ENCODE assay signal across 13 cellular contexts in the genomic region with DNA sequence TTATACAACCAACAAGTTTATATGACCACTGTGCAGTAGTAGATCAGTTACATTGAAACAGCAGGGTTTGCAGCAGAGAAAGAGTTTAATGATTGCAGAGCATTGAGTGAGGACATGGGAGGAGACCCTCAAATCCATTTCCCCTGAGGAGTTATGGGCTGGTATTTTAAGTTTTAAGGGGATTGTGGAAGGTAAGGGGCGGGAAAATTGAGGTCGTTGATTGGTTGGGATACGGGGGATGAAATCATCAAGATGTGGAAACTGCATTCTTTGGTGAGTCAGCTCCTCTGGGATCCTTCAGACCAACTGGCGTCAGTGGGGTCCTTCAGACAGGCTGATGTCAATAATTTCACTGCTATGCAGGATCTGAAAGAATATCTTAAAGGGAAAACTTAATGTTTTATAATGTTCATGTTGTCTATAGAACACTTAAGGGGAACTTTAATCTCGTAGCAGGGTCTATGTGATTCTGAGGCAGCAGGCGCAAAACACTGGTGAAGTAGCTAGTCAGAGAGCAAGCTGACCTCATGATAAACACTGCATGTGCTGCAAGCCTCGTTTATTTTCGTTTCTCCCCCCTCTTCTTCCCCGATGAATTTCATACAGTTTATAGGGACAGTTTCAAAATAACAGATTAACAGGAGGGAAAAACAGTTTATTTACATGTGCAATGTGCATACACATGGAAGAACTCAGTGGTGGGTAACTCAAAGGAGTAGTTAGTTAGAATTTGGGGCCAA. TPM values are rescaled to one million over a fixed set of nuclear protein-coding genes. Genes with fewer than 3 reads are reported as not detected.
A peak's percentile ranks its signal among the peaks of the same experiment; 100 is the strongest.
DNase-seq lines count a peak whose midpoint lies in the region; ATAC-seq, FAIRE-seq and TF ChIP-seq lines count a peak whose summit lies in the region.
"Had no signal": no experiment of that assay in that cellular context is flagged by ENCODE, and none has a peak within 500 bp of the region (broad histone marks: within the 10 kb centered on the region; RNA-seq: fewer than 3 reads in every experiment).

No MANE protein-coding gene starts in this region.

- H3K36me3 ChIP-seq in CD4-positive, alpha-beta memory T cell (ENCODE audit: insufficient read depth, low read length) = no peaks in the 10 kb centered on the region
- H3K36me3 ChIP-seq in astrocyte (ENCODE audit: insufficient read depth, low read length) = no peaks in the 10 kb centered on the region
- no peaks in the 10 kb centered on the region for H3K36me3 ChIP-seq in uterus

- peak overlapping the region; percentile 79 for H3K4me2 ChIP-seq in astrocyte (ENCODE audit: low read length)

- H3K9me3 Mint-ChIP-seq in CD4-positive, alpha-beta memory T cell = peaks cover 0 to 10% (median 4%) of the 10 kb centered on the region in 8 donors
- H3K9me3 Mint-ChIP-seq in astrocyte (ENCODE audit: unreplicated experiment) = no peaks in the 10 kb centered on the region
- H3K9me3 Mint-ChIP-seq: activated B cell treated with CpG ODN at 0.5 μM for 24 hours; effector memory CD8-positive, alpha-beta T cell had no signal

- no peak overlapping the region for H3K27ac ChIP-seq in CD4-positive, alpha-beta memory T cell (ENCODE audit: low read depth, low read length)
- peak overlapping the region; percentile 89 for H3K27ac ChIP-seq in astrocyte (ENCODE audit: low read depth, low read length)
- H3K27ac ChIP-seq in uterus = no peak overlapping the region
- H3K27ac ChIP-seq: tibial nerve had no signal

- H3K27me3 Mint-ChIP-seq in CD4-positive, alpha-beta memory T cell = no peaks in the 10 kb centered on the region
- no peaks in the 10 kb centered on the region for H3K27me3 Mint-ChIP-seq in astrocyte (ENCODE audit: low read depth, unreplicated experiment)
- H3K27me3 Mint-ChIP-seq: activated B cell treated with CpG ODN at 0.5 μM for 24 hours; effector memory CD8-positive, alpha-beta T cell had no signal

- peaks cover 21 to 32% of the 10 kb centered on the region in 2 donors for H3K36me3 Mint-ChIP-seq in CD4-positive, alpha-beta memory T cell
- peaks cover 5% of the 10 kb centered on the region for H3K36me3 Mint-ChIP-seq in astrocyte (ENCODE audit: low read depth, unreplicated experiment)

- H3K4me1 Mint-ChIP-seq in CD4-positive, alpha-beta memory T cell = peaks cover 27 to 49% (median 40%) of the 10 kb centered on the region in 4 donors
- H3K4me1 Mint-ChIP-seq in astrocyte (ENCODE audit: low read depth, unreplicated experiment) = peaks cover 18% of the 10 kb centered on the region

- no peaks in the 10 kb centered on the region for H3K27me3 ChIP-seq in CD4-positive, alpha-beta memory T cell (ENCODE audit: insufficient read depth, low read length)
- H3K27me3 ChIP-seq in astrocyte (ENCODE audit: insufficient read depth, low read length) (no peaks in the 10 kb centered on the region), uterus (no peaks in the 10 kb centered on the region)
- H3K27me3 ChIP-seq: tibial nerve had no signal

- ATAC-seq in GM21367 (IDR thresholded peaks at IDR 0.05; ENCODE audit: unreplicated experiment) = no peak
- ATAC-seq in HG03442 (IDR thresholded peaks at IDR 0.05; ENCODE audit: unreplicated experiment) = no peak
- ATAC-seq: effector memory CD8-positive, alpha-beta T cell had no signal

- no peak overlapping the region for H3K4me3 ChIP-seq in CD4-positive, alpha-beta memory T cell (ENCODE audit: low read length in 2 of 2)
- H3K4me3 ChIP-seq in astrocyte (ENCODE audit: insufficient read depth, low read depth, low read length) (peak overlapping the region; percentile 32), uterus (no peak overlapping the region)
- H3K4me3 ChIP-seq: tibial nerve had no signal

- intact Hi-C loops in CD4-positive, alpha-beta memory T cell (cut with micrococcal nuclease) = loop anchor here (1.0 kb wide), 1 partner anchor 13 kb away; no protein-coding TSS in a partner anchor
- intact Hi-C loops in uterus (cut with DNase I; ENCODE audit: low total_unique reads) = no loop called here

- peak overlapping the region; percentile 54 for H2AFZ ChIP-seq in astrocyte (ENCODE audit: low read depth, low read length)

- H3K4me1 ChIP-seq in CD4-positive, alpha-beta memory T cell (ENCODE audit: insufficient read depth, low read length) = peaks cover 37% of the 10 kb centered on the region
- H3K4me1 ChIP-seq in astrocyte (ENCODE audit: insufficient read depth, low read length) = peaks cover 10% of the 10 kb centered on the region
- H3K4me1 ChIP-seq in uterus = no peaks in the 10 kb centered on the region
- H3K4me1 ChIP-seq: tibial nerve had no signal

- FAIRE-seq in astrocyte (lab: Jason Lieb, UNC) = peak; percentile 80
- FAIRE-seq: D721Med had no signal

- H3K9ac ChIP-seq in astrocyte (ENCODE audit: low read length) = peak overlapping the region; percentile 70

- peak overlapping the region; percentile 54 to 88 (median 72) for H3K27ac Mint-ChIP-seq in CD4-positive, alpha-beta memory T cell
- H3K27ac Mint-ChIP-seq in astrocyte (ENCODE audit: unreplicated experiment) = peak overlapping the region; percentile 98
- H3K27ac Mint-ChIP-seq: activated B cell treated with CpG ODN at 0.5 μM for 24 hours had no signal

- no peaks in the 10 kb centered on the region for H3K9me3 ChIP-seq in CD4-positive, alpha-beta memory T cell (ENCODE audit: control insufficient read depth in 1 of 2, low read length in 2 of 2)
- H3K9me3 ChIP-seq in astrocyte (ENCODE audit: insufficient read depth, low read depth, low read length) (no peaks in the 10 kb centered on the region), uterus (no peaks in the 10 kb centered on the region)
- H3K9me3 ChIP-seq: tibial nerve had no signal

- CTCF ChIA-PET in CD4-positive, alpha-beta memory T cell (lab: Charles Lee; ENCODE audit: partially characterized antibody) = interaction anchor here (1.3 kb wide), 1 partner anchor 38 kb away, joined by 3 read pairs; no protein-coding TSS in a partner anchor

- H3K79me2 ChIP-seq in astrocyte (ENCODE audit: insufficient read depth, low read length) = no peaks in the 10 kb centered on the region

- TF ChIP-seq CTCF in astrocyte (IDR thresholded peaks at IDR 0.05; ENCODE audit: insufficient read depth, low read depth, low read length) = no peak
- TF ChIP-seq CTCF in uterus (IDR thresholded peaks at IDR 0.05) = no peak

- POLR2A ChIA-PET in CD4-positive, alpha-beta memory T cell (lab: Charles Lee; ENCODE audit: partially characterized antibody) = interaction anchor here (0.6 to 1.0 kb wide), 4 partner anchors 44 to 58 kb away, joined by 3 to 6 read pairs (median 4); a partner anchor contains a TSS

- no peak for TF ChIP-seq POLR2A in uterus (IDR thresholded peaks at IDR 0.05)

- no peak for DNase-seq in CD4-positive, alpha-beta memory T cell
- peak; percentile 91 for DNase-seq in M059J (ENCODE audit: low read depth)
- DNase-seq in astrocyte (ENCODE audit: low read depth) = peak; percentile 80
- DNase-seq in islet precursor cell = peak; percentile 66
- no peak for DNase-seq in uterus
- DNase-seq in activated effector memory CD4-positive, alpha-beta T cell treated with anti-CD3 and anti-CD28 coated beads, Interleukin-2, amount 50 U/mL, for 16 hours = no peak
- DNase-seq: activated B cell treated with CpG ODN at 0.5 μM for 24 hours; activated naive CD4-positive, alpha-beta T cell treated with Interleukin-2 at 50 U/mL for 16 hours; effector memory CD8-positive, alpha-beta T cell had no signal

- H3K4me3 Mint-ChIP-seq in CD4-positive, alpha-beta memory T cell = peak overlapping the region in 7 of 8 donors; percentile 12 to 61 (median 34)
- H3K4me3 Mint-ChIP-seq in astrocyte (ENCODE audit: unreplicated experiment) = peak overlapping the region; percentile 34
- H3K4me3 Mint-ChIP-seq: activated B cell treated with CpG ODN at 0.5 μM for 24 hours; effector memory CD8-positive, alpha-beta T cell had no signal

- no peaks in the 10 kb centered on the region for H4K20me1 ChIP-seq in astrocyte (ENCODE audit: insufficient read depth, low read length)

RNA-seq across cellular contexts. Expression of a gene that starts 17.4 kb away (rescaled TPM):
- total RNA-seq in CD4-positive, alpha-beta memory T cell = 10 to 100 TPM; 15.3 to 15.7 TPM
- polyA plus RNA-seq in CD4-positive, alpha-beta memory T cell = 1 to 10 TPM in 1 of 2 donors, not detected in 1; 3.8 TPM
- total RNA-seq in M059J (2014; rRNA removed; shearing (Covaris generic)) = 0.39 and 2.3 TPM in 2 replicates
- total RNA-seq in astrocyte = 6.7 and 6.8 TPM in 2 replicates
- total RNA-seq in uterus = 10 to 100 TPM in 2 of 4 donors, 1 to 10 TPM in 1, under 1 TPM in 1; 0.88 to 39.7 (median 12.0) TPM

RNA-seq across cellular contexts. Expression of a gene that starts 41.2 kb away (rescaled TPM):
- 10 to 100 TPM; 41.8 to 50.1 TPM for total RNA-seq in CD4-positive, alpha-beta memory T cell
- polyA plus RNA-seq in CD4-positive, alpha-beta memory T cell = 10 to 100 TPM; 20.7 to 45.0 TPM
- total RNA-seq in M059J (2014; rRNA removed; shearing (Covaris generic)) = 7.8 and 7.9 TPM in 2 replicates
- total RNA-seq in astrocyte (20.7 and 23.6 TPM in 2 replicates), uterus (10 to 100 TPM in 2 of 4 donors, 1 to 10 TPM in 2; 4.4 to 38.6 (median 11.4) TPM)

RNA-seq across cellular contexts. Expression of a gene that starts 41.8 kb away (rescaled TPM):
- total RNA-seq in CD4-positive, alpha-beta memory T cell = 100 to 1,000 TPM; 300 to 325 TPM
- polyA plus RNA-seq in CD4-positive, alpha-beta memory T cell = 10 to 100 TPM; 33.3 to 84.2 TPM
- total RNA-seq in M059J (2014; rRNA removed; shearing (Covaris generic)) = 32.0 and 33.6 TPM in 2 replicates
- total RNA-seq in astrocyte (43.6 and 53.3 TPM in 2 replicates), uterus (10 to 100 TPM; 23.3 to 78.9 (median 35.3) TPM)

RNA-seq across cellular contexts. Expression of a gene that starts 42.3 kb away (rescaled TPM):
- total RNA-seq in CD4-positive, alpha-beta memory T cell = 1 to 10 TPM; 2.7 to 2.9 TPM
- polyA plus RNA-seq in CD4-positive, alpha-beta memory T cell = 1 to 10 TPM in 1 of 2 donors, under 1 TPM in 1; 0.65 to 1.6 TPM
- 40.9 and 43.3 TPM in 2 replicates for total RNA-seq in M059J (2014; rRNA removed; shearing (Covaris generic))
- total RNA-seq in astrocyte = 32.6 and 37.2 TPM in 2 replicates
- total RNA-seq in uterus = 100 to 1,000 TPM in 1 of 4 donors, 10 to 100 TPM in 3; 17.2 to 103 (median 32.7) TPM
- total RNA-seq: activated B cell treated with CpG ODN at 0.5 μM for 24 hours had no signal

RNA-seq across cellular contexts. Expression of a gene that starts 53.9 kb away (rescaled TPM):
- 10 to 100 TPM; 40.8 to 42.5 TPM for total RNA-seq in CD4-positive, alpha-beta memory T cell
- polyA plus RNA-seq in CD4-positive, alpha-beta memory T cell = 10 to 100 TPM; 12.7 to 25.6 TPM
- total RNA-seq in M059J (2014; rRNA removed; shearing (Covaris generic)) = 8.4 and 20.6 TPM in 2 replicates
- 36.1 and 40.5 TPM in 2 replicates for total RNA-seq in astrocyte
- total RNA-seq in uterus = 10 to 100 TPM; 16.4 to 64.2 (median 46.1) TPM

Comparison
In these comparisons a context has a peak if more than half of its experiments do, and no peak if none do; other contexts are left out.
1. DNase-seq: peak in M059J (single experiment), astrocyte (single experiment) and islet precursor cell (single experiment); none in CD4-positive, alpha-beta memory T cell (0 of 5), uterus (0 of 2) and activated effector memory CD4-positive, alpha-beta T cell treated with anti-CD3 and anti-CD28 coated beads, Interleukin-2, amount 50 U/mL, for 16 hours (single experiment).